19 cellular contexts compared by ENCODE assay signal in genomic region chr2:232637832-232638231, GRCh38. TPM values are rescaled to one million over a fixed set of nuclear protein-coding genes. Genes with fewer than 3 reads are reported as not detected.
"Had no signal": no experiment of that assay in that cellular context is flagged by ENCODE, and none has a peak within 500 bp of the region (broad histone marks: within the 10 kb centered on the region; RNA-seq: fewer than 3 reads in every experiment).

No MANE protein-coding gene starts in this region.

- H3K27ac ChIP-seq: cardiac muscle cell had no signal

- ATAC-seq: activated T-cell treated with anti-CD3 and anti-CD28 coated beads, Interleukin-2, amount 50 U/mL, for 4 hours; left lobe of liver; stimulated activated naive CD8-positive, alpha-beta T cell treated with anti-CD3 and anti-CD28 coated beads, Interleukin-15, Interleukin-2, amounts not matched to agents 100 U/mL and 50 U/mL, for 24 hours; WTC11 had no signal

- H3K9me3 ChIP-seq: testis had no signal

- DNase-seq: activated CD4-positive, alpha-beta memory T cell treated with anti-CD3 and anti-CD28 coated beads, Interleukin-2, amount 10 ng/mL, durations not matched to agents 7 days and 5 days; activated CD4-positive, alpha-beta T cell treated with anti-CD3 and anti-CD28 coated beads for 4 hours; activated effector memory CD4-positive, alpha-beta T cell treated with Interleukin-2 at 50 U/mL for 16 hours; activated naive CD4-positive, alpha-beta T cell treated with anti-CD3 and anti-CD28 coated beads, Interleukin-2, amount 50 U/mL, for 16 hours; activated T-cell treated with anti-CD3 and anti-CD28 coated beads, Interleukin-2, amount 50 U/mL, for 4 hours; cortex of kidney; effector CD8-positive, alpha-beta T cell; foreskin fibroblast; glutamatergic neuron; immature natural killer cell; mammary epithelial cell; naive thymus-derived CD8-positive, alpha-beta T cell; small intestine; stimulated activated naive CD8-positive, alpha-beta T cell treated with anti-CD3 and anti-CD28 coated beads, Interleukin-15, Interleukin-2, amounts not matched to agents 100 U/mL and 50 U/mL, for 24 hours; testis had no signal

- H3K36me3 ChIP-seq: cardiac muscle cell had no signal

- H3K27me3 ChIP-seq: testis had no signal

- H3K4me3 ChIP-seq: cardiac muscle cell, testis had no signal

RNA-seq across cellular contexts. Expression of gene EFHD1, which starts 4.4 kb away (rescaled TPM):
- total RNA-seq: endothelial cell of umbilical vein had no signal
